Comparison of ENCODE assay signal across 1 cellular context in genomic region chr1:234956821-234957329, GRCh38.
TF ChIP-seq lines count a peak whose summit lies in the region.

No MANE protein-coding gene starts in this region.

TF ChIP-seq in K562, 482 proteins besides CTCF, POLR2A, EP300 and RAD21 (continued from another document):
- TF ChIP-seq TCF15 (CRISPR knock-in tag; IDR thresholded peaks at IDR 0.05) (no peak), GATAD2B (IDR thresholded peaks at IDR 0.05; ENCODE audit: borderline replicate concordance) (no peak), CXXC5 (CRISPR knock-in tag; IDR thresholded peaks at IDR 0.05) (no peak; the same call in 1 of the 2 replicates), ZNF277 (CRISPR knock-in tag; IDR thresholded peaks at IDR 0.05; ENCODE audit: borderline replicate concordance) (no peak), CHAMP1 (IDR thresholded peaks at IDR 0.05) (0 out of 2 replicates have a peak, but pooled peaks have one; percentile 40), E2F3 (CRISPR knock-in tag; IDR thresholded peaks at IDR 0.05) (no peak), TCF3 (CRISPR knock-in tag; IDR thresholded peaks at IDR 0.05) (no peak), KDM1A (IDR thresholded peaks at IDR 0.05) (peak; percentile 89 to 95), VEZF1 (CRISPR knock-in tag; IDR thresholded peaks at IDR 0.05) (no peak), MLX (CRISPR knock-in tag; conservative IDR thresholded peaks at IDR 0.05) (no peak), RBM17 (IDR thresholded peaks at IDR 0.05; ENCODE audit: borderline replicate concordance, low read depth, low read length) (no peak), SIN3A (IDR thresholded peaks at IDR 0.05; ENCODE audit: borderline replicate concordance in 2 of 2, control insufficient read depth in 1 of 2, low read depth in 2 of 2, low read length in 2 of 2) (no peak), SMARCA5 (IDR thresholded peaks at IDR 0.05) (peak; percentile 86), TGIF2 (CRISPR knock-in tag; IDR thresholded peaks at IDR 0.05) (no peak), KLF6 (CRISPR knock-in tag; IDR thresholded peaks at IDR 0.05; ENCODE audit: borderline replicate concordance) (0 out of 2 replicates have a peak, but pooled peaks have one; percentile 17), ZZZ3 (IDR thresholded peaks at IDR 0.05) (no peak), MCM5 (IDR thresholded peaks at IDR 0.05; ENCODE audit: low read depth) (no peak), SREBF1 (IDR thresholded peaks at IDR 0.05; ENCODE audit: borderline replicate concordance, low read depth, low read length) (no peak), DMBX1 (CRISPR knock-in tag; IDR thresholded peaks at IDR 0.05; ENCODE audit: borderline replicate concordance) (0 out of 2 replicates have a peak, but pooled peaks have one; percentile 34), HDAC2 (IDR thresholded peaks at IDR 0.05) (peak; percentile 90), MEIS2 (IDR thresholded peaks at IDR 0.05; ENCODE audit: partially characterized antibody) (peak; percentile 85), WHSC1 (IDR thresholded peaks at IDR 0.05; ENCODE audit: low read length) (no peak), SLC30A9 (CRISPR knock-in tag; IDR thresholded peaks at IDR 0.05) (no peak), RBM25 (IDR thresholded peaks at IDR 0.05; ENCODE audit: low read depth, low read length, severe bottlenecking) (peak; percentile 98), PBX2 (CRISPR knock-in tag; IDR thresholded peaks at IDR 0.05; ENCODE audit: low read depth) (no peak), PBX2 (tag; conservative IDR thresholded peaks at IDR 0.05; ENCODE audit: low read depth) (peak; percentile 80), GTF2A2 (tag; IDR thresholded peaks at IDR 0.05) (no peak), ID3 (CRISPR knock-in tag; IDR thresholded peaks at IDR 0.05) (no peak), ID3 (tag; IDR thresholded peaks at IDR 0.05) (no peak), ZNF318 (IDR thresholded peaks at IDR 0.05; ENCODE audit: borderline replicate concordance in 1 of 2, low read depth in 1 of 2) (peak in 1 of 2 experiments; percentile 67; a peak in 1 of 4 replicates), ZFX (CRISPR knock-in tag; IDR thresholded peaks at IDR 0.05) (peak; percentile 51), HDGF (IDR thresholded peaks at IDR 0.05) (no peak), ZBTB17 (CRISPR knock-in tag; IDR thresholded peaks at IDR 0.05) (no peak), TAL1 (IDR thresholded peaks at IDR 0.05) (no peak), MEF2D (tag; conservative IDR thresholded peaks at IDR 0.05; ENCODE audit: low read depth) (no peak), XRCC5 (IDR thresholded peaks at IDR 0.05; ENCODE audit: low read depth, low read length) (no peak), PHB2 (IDR thresholded peaks at IDR 0.05; ENCODE audit: low read depth) (no peak), TAF9B (IDR thresholded peaks at IDR 0.05; ENCODE audit: partially characterized antibody) (peak; percentile 59), ZKSCAN3 (CRISPR knock-in tag; IDR thresholded peaks at IDR 0.05) (no peak), CEBPG (CRISPR knock-in tag; IDR thresholded peaks at IDR 0.05) (0 out of 2 replicates have a peak, but pooled peaks have one; percentile 37), CEBPG (tag; conservative IDR thresholded peaks at IDR 0.05 in 1 of 2, IDR thresholded peaks at IDR 0.05 in 1 of 2) (peak in 1 of 2 experiments; percentile 56; a peak in 2 of 4 replicates), HNRNPL (IDR thresholded peaks at IDR 0.05; ENCODE audit: low read depth, low read length) (no peak), DLX4 (CRISPR knock-in tag; IDR thresholded peaks at IDR 0.05) (no peak), ZNF436 (CRISPR knock-in tag; IDR thresholded peaks at IDR 0.05) (no peak), CREB3L1 (IDR thresholded peaks at IDR 0.05; ENCODE audit: borderline replicate concordance, low read depth) (no peak; the same call in 1 of the 2 replicates), SRSF7 (optimal IDR thresholded peaks at IDR 0.05; ENCODE audit: low read depth, low read length) (no peak), BHLHE40 (IDR thresholded peaks at IDR 0.05; ENCODE audit: low read length) (peak; percentile 87)
